ENCODE assay signal across 11 cellular contexts in the genomic region with DNA sequence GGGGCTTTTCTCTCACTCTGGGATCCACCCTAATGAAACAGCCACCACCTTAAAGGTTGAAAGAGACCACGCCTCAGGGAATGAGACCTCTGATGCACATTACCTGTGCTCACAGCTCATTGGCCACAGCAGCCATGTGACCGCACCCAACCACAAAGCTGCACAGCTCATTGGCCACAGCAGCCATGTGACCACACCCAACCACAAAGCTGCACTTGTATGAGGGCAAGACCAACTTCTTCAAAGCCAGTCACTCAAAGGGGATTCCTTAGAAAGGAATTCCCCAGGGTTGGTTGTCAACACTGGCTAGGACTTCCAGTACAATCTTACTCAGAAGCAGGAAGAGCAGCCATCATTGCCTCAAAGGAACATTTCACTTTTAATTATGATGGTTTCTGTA. TPM values are rescaled to one million over a fixed set of nuclear protein-coding genes. Genes with fewer than 3 reads are reported as not detected.
A peak's percentile ranks its signal among the peaks of the same experiment; 100 is the strongest.
DNase-seq lines count a peak whose midpoint lies in the region; ATAC-seq and TF ChIP-seq lines count a peak whose summit lies in the region.
"Had no signal": no experiment of that assay in that cellular context is flagged by ENCODE, and none has a peak within 500 bp of the region (broad histone marks: within the 10 kb centered on the region; RNA-seq: fewer than 3 reads in every experiment).

No MANE protein-coding gene starts in this region.

- H3K9me3 ChIP-seq in smooth muscle cell (replicated peaks; ENCODE audit: low read depth) = no peaks in the 10 kb centered on the region

- H3K4me3 ChIP-seq in smooth muscle cell = no peak overlapping the region
- H3K4me3 ChIP-seq: uterus had no signal

- peak overlapping the region; percentile 31 for H3K4me3 Mint-ChIP-seq in activated T-helper 17 cell treated with anti-CD3 and anti-CD28 coated beads, Interleukin-2, amount 50 U/mL, for 72 hours
- H3K4me3 Mint-ChIP-seq in immature natural killer cell = no peak overlapping the region

- no peaks in the 10 kb centered on the region for H3K36me3 Mint-ChIP-seq in activated T-helper 17 cell treated with anti-CD3 and anti-CD28 coated beads, Interleukin-2, amount 50 U/mL, for 72 hours (ENCODE audit: low read depth)
- H3K36me3 Mint-ChIP-seq in immature natural killer cell = no peaks in the 10 kb centered on the region

- H3K79me2 ChIP-seq in smooth muscle cell (ENCODE audit: low read depth) = no peaks in the 10 kb centered on the region

- H3K27ac Mint-ChIP-seq in activated T-helper 17 cell treated with anti-CD3 and anti-CD28 coated beads, Interleukin-2, amount 50 U/mL, for 72 hours = peak overlapping the region; percentile 45
- no peak overlapping the region for H3K27ac Mint-ChIP-seq in immature natural killer cell

- H3K9ac ChIP-seq in smooth muscle cell (ENCODE audit: low read depth) = no peak overlapping the region

- H3K27me3 ChIP-seq in smooth muscle cell (ENCODE audit: low read depth) = no peaks in the 10 kb centered on the region
- H3K27me3 ChIP-seq: uterus had no signal

- 100% methylated on average over 2 of the region's 2 CpGs for WGBS in smooth muscle cell (ENCODE audit: low lambda C conversion rate)

- no peaks in the 10 kb centered on the region for H4K20me1 ChIP-seq in smooth muscle cell (ENCODE audit: low read depth)

- H3K4me1 Mint-ChIP-seq in activated T-helper 17 cell treated with anti-CD3 and anti-CD28 coated beads, Interleukin-2, amount 50 U/mL, for 72 hours = peaks cover 20% of the 10 kb centered on the region
- H3K4me1 Mint-ChIP-seq in immature natural killer cell = no peaks in the 10 kb centered on the region

- ATAC-seq in activated T-helper 17 cell treated with anti-CD3 and anti-CD28 coated beads, Interleukin-2, amount 50 U/mL, for 72 hours (replicated peaks) = peak; percentile 92

- H3K27ac ChIP-seq in smooth muscle cell (ENCODE audit: low read depth) = no peak overlapping the region
- H3K27ac ChIP-seq: uterus had no signal

- H3K4me1 ChIP-seq in smooth muscle cell (ENCODE audit: low read depth) = no peaks in the 10 kb centered on the region
- H3K4me1 ChIP-seq: uterus had no signal

- peaks cover 7% of the 10 kb centered on the region for H3K9me3 Mint-ChIP-seq in activated T-helper 17 cell treated with anti-CD3 and anti-CD28 coated beads, Interleukin-2, amount 50 U/mL, for 72 hours
- peaks cover 0 to 15% (median 6%) of the 10 kb centered on the region in 6 donors for H3K9me3 Mint-ChIP-seq in immature natural killer cell

- H3F3A ChIP-seq in smooth muscle cell (ENCODE audit: low read depth) = peaks cover 4% of the 10 kb centered on the region

- no peaks in the 10 kb centered on the region for H3K27me3 Mint-ChIP-seq in activated T-helper 17 cell treated with anti-CD3 and anti-CD28 coated beads, Interleukin-2, amount 50 U/mL, for 72 hours
- peaks cover 0 to 2% (median 2%) of the 10 kb centered on the region in 3 donors for H3K27me3 Mint-ChIP-seq in immature natural killer cell (ENCODE audit: low read depth in 3 of 3)

- TF ChIP-seq CTCF in GM10266 (IDR thresholded peaks at IDR 0.05; ENCODE audit: control insufficient read depth, insufficient read depth, low read depth, missing control alignments) (no peak), smooth muscle cell (IDR thresholded peaks at IDR 0.05; ENCODE audit: borderline replicate concordance, insufficient read depth, poor library complexity, severe bottlenecking) (no peak)

- DNase-seq in GM10266 (ENCODE audit: extremely low spot score) (peak; percentile 43), NAMALWA (ENCODE audit: low spot score) (peak; percentile 64), NCI-H1417 (lab: John Stamatoyannopoulos, UW) (no peak), smooth muscle cell (lab: John Stamatoyannopoulos, UW; ENCODE audit: unreplicated experiment) (no peak), immature natural killer cell (no peak), globus pallidus (ENCODE audit: low spot score) (no peak)
- peak; percentile 30 to 40 for DNase-seq in stimulated activated CD4-positive, alpha-beta T cell treated with anti-CD3 and anti-CD28 coated beads, Interleukin-2, amount 100 ng/mL, for 48 hours
- DNase-seq: cortex of kidney, MM.1S, uterus had no signal

- no peak overlapping the region for H2AFZ ChIP-seq in smooth muscle cell (ENCODE audit: low read depth)

- H3K36me3 ChIP-seq in smooth muscle cell (ENCODE audit: low read depth) = no peaks in the 10 kb centered on the region
- H3K36me3 ChIP-seq: uterus had no signal

- no peak overlapping the region for H3K4me2 ChIP-seq in smooth muscle cell

RNA-seq across cellular contexts. Expression of a gene that starts 43.6 kb away (rescaled TPM):
- 1 to 10 TPM in 1 of 2 donors, under 1 TPM in 1; 0.95 to 6.9 TPM for total RNA-seq in activated T-helper 17 cell treated with anti-CD3 and anti-CD28 coated beads, Interleukin-2, amount 50 U/mL, for 72 hours
- 9.6 and 12.3 TPM in 2 replicates for total RNA-seq in smooth muscle cell
- 4.3 and 7.3 TPM in 2 replicates for polyA plus RNA-seq in smooth muscle cell
- polyA plus RNA-seq in immature natural killer cell = 1 to 10 TPM in 1 of 3 donors, under 1 TPM in 2; 0.40 to 2.3 (median 0.61) TPM

Comparison
In these comparisons a context has a peak if more than half of its experiments do, and no peak if none do; other contexts are left out.
1. DNase-seq: peak in GM10266 (single experiment), NAMALWA (single experiment) and stimulated activated CD4-positive, alpha-beta T cell treated with anti-CD3 and anti-CD28 coated beads, Interleukin-2, amount 100 ng/mL, for 48 hours (2 of 2); none in NCI-H1417 (0 of 3), smooth muscle cell (single experiment), immature natural killer cell (0 of 3) and globus pallidus (single experiment).